In genomic region chr4:101953949-101954348, GRCh38 we compare ENCODE assay signal across 9 cellular contexts.
DNase-seq lines count a peak whose midpoint lies in the region; ATAC-seq, FAIRE-seq and TF ChIP-seq lines count a peak whose summit lies in the region.
"Had no signal": no experiment of that assay in that cellular context is flagged by ENCODE, and none has a peak within 500 bp of the region (broad histone marks: within the 10 kb centered on the region; RNA-seq: fewer than 3 reads in every experiment).

No MANE protein-coding gene starts in this region.

- FAIRE-seq in small intestine (lab: Jason Lieb, UNC), result no peak

- CTCF ChIA-PET in HEK293T (lab: Yijun Ruan, JAX) (no interaction called here), T-cell (lab: Charles Lee) (no interaction called here)

- 42 to 59% (median 56%) methylated on average over 4 of the region's 4 CpGs for WGBS in small intestine, 3 donors

- H3K36me3 ChIP-seq in SJSA1 (no peaks in the 10 kb centered on the region), small intestine (ENCODE audit: control insufficient read depth in 2 of 2, insufficient read depth in 2 of 2, low read length in 2 of 2) (no peaks in the 10 kb centered on the region)
- H3K36me3 ChIP-seq: esophagus squamous epithelium had no signal

- POLR2A ChIA-PET in HEK293T (lab: Yijun Ruan, JAX), result no interaction called here
- POLR2A ChIA-PET in T-cell (lab: Charles Lee), result no interaction called here

- H3K27ac ChIP-seq in SJSA1 (peak overlapping the region; percentile 95), small intestine (ENCODE audit: low read depth in 1 of 2, low read length in 1 of 2) (no peak overlapping the region)
- H3K27ac ChIP-seq: esophagus squamous epithelium had no signal

- no peak overlapping the region for H3K27ac Mint-ChIP-seq in T-cell

- TF ChIP-seq CTCF in fibroblast of villous mesenchyme (IDR thresholded peaks at IDR 0.05; ENCODE audit: insufficient read depth, low read depth, low read length), result no peak

- H3K9me3 ChIP-seq in SJSA1 (replicated peaks), result no peaks in the 10 kb centered on the region
- H3K9me3 ChIP-seq in small intestine (ENCODE audit: control insufficient read depth, low read depth), result no peaks in the 10 kb centered on the region
- H3K9me3 ChIP-seq: esophagus squamous epithelium had no signal

- DNase-seq in HEK293T (ENCODE audit: extremely low spot score) (no peak), SJSA1 (ENCODE audit: low read depth in 1 of 2, low spot score in 2 of 2) (peak; percentile 80 to 91), fibroblast of villous mesenchyme (ENCODE audit: low read depth) (peak; percentile 38), skeletal muscle cell (ENCODE audit: low read depth) (peak; percentile 13), small intestine (no peak), T-cell (no peak)
- DNase-seq: esophagus squamous epithelium had no signal

- H3K36me3 Mint-ChIP-seq in T-cell, result no peaks in the 10 kb centered on the region

- peaks cover 0 to 6% of the 10 kb centered on the region in 2 donors for H3K27me3 Mint-ChIP-seq in T-cell

- ATAC-seq in esophagus mucosa, result no peak
- ATAC-seq in GM21528 (IDR thresholded peaks at IDR 0.05; ENCODE audit: low FRiP score, unreplicated experiment), result no peak
- no peak for ATAC-seq in T-cell (replicated peaks in 1 of 4)

- H3K4me3 Mint-ChIP-seq in T-cell, result no peak overlapping the region

- H3K4me3 ChIP-seq in SJSA1 (no peak overlapping the region), fibroblast of villous mesenchyme (ENCODE audit: low read depth, low read length) (no peak overlapping the region), skeletal muscle cell (ENCODE audit: low read depth, low read length) (no peak overlapping the region), small intestine (ENCODE audit: low read depth in 1 of 2, low read length in 2 of 2) (no peak overlapping the region)
- H3K4me3 ChIP-seq: esophagus squamous epithelium had no signal

- H3K4me1 Mint-ChIP-seq in T-cell, result no peaks in the 10 kb centered on the region

- H3K27me3 ChIP-seq in SJSA1 (replicated peaks) (no peaks in the 10 kb centered on the region), small intestine (ENCODE audit: control insufficient read depth in 2 of 2, insufficient read depth in 2 of 2, low read length in 2 of 2) (no peaks in the 10 kb centered on the region)
- H3K27me3 ChIP-seq: esophagus squamous epithelium had no signal

- no peaks in the 10 kb centered on the region for H3K9me3 Mint-ChIP-seq in T-cell

- H3K4me1 ChIP-seq in SJSA1 (replicated peaks) (peaks cover 27% of the 10 kb centered on the region), small intestine (ENCODE audit: control insufficient read depth in 2 of 2, insufficient read depth in 1 of 2, low read depth in 1 of 2, low read length in 1 of 2) (no peaks in the 10 kb centered on the region)
- H3K4me1 ChIP-seq: esophagus squamous epithelium had no signal

TF ChIP-seq in HEK293T, 16 proteins besides CTCF, POLR2A, EP300 and RAD21:
- TF ChIP-seq TARDBP (IDR thresholded peaks at IDR 0.05) (no peak), PKNOX1 (IDR thresholded peaks at IDR 0.05) (no peak), SP1 (IDR thresholded peaks at IDR 0.05) (no peak), CTBP1 (IDR thresholded peaks at IDR 0.05; ENCODE audit: borderline replicate concordance) (0 out of 2 replicates have a peak, but pooled peaks have one; percentile 33), HDGF (IDR thresholded peaks at IDR 0.05; ENCODE audit: borderline replicate concordance) (no peak), FOXA1 (IDR thresholded peaks at IDR 0.05) (no peak), ELF4 (IDR thresholded peaks at IDR 0.05) (no peak)

Comparison
In these comparisons a context has a peak if more than half of its experiments do, and no peak if none do; other contexts are left out.
1. DNase-seq: peak in SJSA1 (2 of 2), fibroblast of villous mesenchyme (single experiment) and skeletal muscle cell (single experiment); none in HEK293T (single experiment), small intestine (single experiment) and T-cell (0 of 34).